Comparison of ENCODE assay signal across 8 cellular contexts in the genomic region with DNA sequence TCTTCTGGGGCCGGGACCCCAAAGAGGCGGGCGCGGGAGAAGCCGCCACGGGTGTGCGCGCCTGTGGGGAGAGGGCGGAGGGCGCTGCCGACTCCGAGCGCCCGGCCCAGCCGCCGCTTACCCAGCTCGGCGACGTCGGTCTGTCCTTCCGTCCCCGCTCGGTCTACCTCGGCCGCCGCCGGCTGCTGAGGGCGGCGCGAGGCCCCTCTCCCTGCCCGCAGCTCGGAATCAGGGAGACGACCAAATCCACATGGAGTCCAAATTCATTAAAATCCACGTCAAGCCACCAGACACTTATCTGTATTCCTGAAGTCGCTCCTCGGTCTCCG. TPM values are rescaled to one million over a fixed set of nuclear protein-coding genes. Genes with fewer than 3 reads are reported as not detected.
A peak's percentile ranks its signal among the peaks of the same experiment; 100 is the strongest.
DNase-seq lines count a peak whose midpoint lies in the region; ATAC-seq lines count a peak whose summit lies in the region.

No MANE protein-coding gene starts in this region.

- H3K27ac Mint-ChIP-seq in activated CD8-positive, alpha-beta memory T cell treated with anti-CD3 and anti-CD28 coated beads, Interleukin-2, amount 10 ng/mL, durations not matched to agents 7 days and 5 days, result no peak overlapping the region

- no peaks in the 10 kb centered on the region for H3K27me3 ChIP-seq in rectal smooth muscle tissue (ENCODE audit: control insufficient read depth, insufficient read depth, low read length)

- peaks cover 12% of the 10 kb centered on the region for H3K4me1 Mint-ChIP-seq in activated CD8-positive, alpha-beta memory T cell treated with anti-CD3 and anti-CD28 coated beads, Interleukin-2, amount 10 ng/mL, durations not matched to agents 7 days and 5 days

- no peaks in the 10 kb centered on the region for H3K36me3 Mint-ChIP-seq in activated CD8-positive, alpha-beta memory T cell treated with anti-CD3 and anti-CD28 coated beads, Interleukin-2, amount 10 ng/mL, durations not matched to agents 7 days and 5 days

- H3K36me3 ChIP-seq in rectal smooth muscle tissue (ENCODE audit: control insufficient read depth, insufficient read depth, low read length), result no peaks in the 10 kb centered on the region

- peak overlapping the region; percentile 32 for H3K9ac ChIP-seq in rectal smooth muscle tissue (ENCODE audit: low read length)

- H3K9me3 Mint-ChIP-seq in activated CD8-positive, alpha-beta memory T cell treated with anti-CD3 and anti-CD28 coated beads, Interleukin-2, amount 10 ng/mL, durations not matched to agents 7 days and 5 days (ENCODE audit: low read depth), result no peaks in the 10 kb centered on the region

- peak; percentile 36 for DNase-seq in stimulated activated CD4-positive, alpha-beta T cell treated with anti-CD3 and anti-CD28 coated beads, Interleukin-15, amount 100 ng/mL, for 24 hours
- no peak for DNase-seq in stimulated activated CD4-positive, alpha-beta T cell treated with anti-CD3 and anti-CD28 coated beads, Interleukin-4, amount 100 ng/mL, for 24 hours
- DNase-seq in activated CD8-positive, alpha-beta memory T cell treated with anti-CD3 and anti-CD28 coated beads, Interleukin-2, amount 10 ng/mL, durations not matched to agents 7 days and 5 days, result no peak
- no peak for DNase-seq in Right ventricle myocardium superior
- DNase-seq in DMS79 treated with DMSO at 0.1 percent for 48 hours (lab: John Stamatoyannopoulos, UW), result no peak
- no peak for DNase-seq in occipital lobe (lab: John Stamatoyannopoulos, UW)
- DNase-seq in posterior vena cava (ENCODE audit: low spot score), result no peak

- H3K27me3 Mint-ChIP-seq in activated CD8-positive, alpha-beta memory T cell treated with anti-CD3 and anti-CD28 coated beads, Interleukin-2, amount 10 ng/mL, durations not matched to agents 7 days and 5 days, result peaks cover 65% of the 10 kb centered on the region

- peak overlapping the region; percentile 82 for H3K4me3 ChIP-seq in rectal smooth muscle tissue (ENCODE audit: low read length)

- peak; percentile 28 for ATAC-seq in activated CD8-positive, alpha-beta memory T cell treated with anti-CD3 and anti-CD28 coated beads, Interleukin-2, amount 10 ng/mL, durations not matched to agents 7 days and 5 days
- peak; percentile 56 for ATAC-seq in Right ventricle myocardium superior (ENCODE audit: poor library complexity)

- peak overlapping the region; percentile 75 for H3K27ac ChIP-seq in rectal smooth muscle tissue (ENCODE audit: low read depth, low read length)

- intact Hi-C loops in Right ventricle myocardium superior (cut with DNase I) (loop anchor here (5.0 kb wide), 1 partner anchor 111 kb away; no protein-coding TSS in a partner anchor), posterior vena cava (cut with DNase I) (loop anchor here in 1 of 2 donors (5.0 to 10.0 kb wide), 3 partner anchors 111 to 1991 kb away; partner anchors contain the start of gene SERTAD4)

- peaks cover 6% of the 10 kb centered on the region for H3K4me1 ChIP-seq in rectal smooth muscle tissue (ENCODE audit: control insufficient read depth, insufficient read depth, low read length)

- CTCF ChIA-PET in activated CD8-positive, alpha-beta memory T cell treated with anti-CD3 and anti-CD28 coated beads, Interleukin-2, amount 10 ng/mL, durations not matched to agents 7 days and 5 days (lab: Charles Lee), result interaction anchor here (1.3 to 2.0 kb wide), 3 partner anchors 216 to 359 kb away, joined by 3 to 6 read pairs (median 6); no protein-coding TSS in a partner anchor

- H3K4me3 Mint-ChIP-seq in activated CD8-positive, alpha-beta memory T cell treated with anti-CD3 and anti-CD28 coated beads, Interleukin-2, amount 10 ng/mL, durations not matched to agents 7 days and 5 days, result peak overlapping the region; percentile 59

RNA-seq across cellular contexts. Expression of gene PLXNA2, which starts 0.7 kb away (rescaled TPM):
- under 1 TPM; 0.15 to 0.26 TPM for total RNA-seq in activated CD8-positive, alpha-beta memory T cell treated with anti-CD3 and anti-CD28 coated beads, Interleukin-2, amount 10 ng/mL, durations not matched to agents 7 days and 5 days
- total RNA-seq in Right ventricle myocardium superior, result 14.4 TPM
- 60.7 TPM for total RNA-seq in occipital lobe
- total RNA-seq in posterior vena cava, result 10 to 100 TPM; 23.4 to 40.6 TPM

Comparison
In these comparisons a context has a peak if more than half of its experiments do, and no peak if none do; other contexts are left out.
1. RNA of gene PLXNA2, which starts 0.7 kb away (total RNA-seq): 60.7 TPM in occipital lobe (single experiment), 23.4 to 40.6 TPM in posterior vena cava and 14.4 TPM in Right ventricle myocardium superior (single experiment); 0.15 to 0.26 TPM in activated CD8-positive, alpha-beta memory T cell treated with anti-CD3 and anti-CD28 coated beads, Interleukin-2, amount 10 ng/mL, durations not matched to agents 7 days and 5 days; every median in the first group is over 10 times any median in the second.